Comparison of ENCODE assay signal across 15 cellular contexts in genomic region chr10:121134711-121135110, GRCh38.
DNase-seq lines count a peak whose midpoint lies in the region; TF ChIP-seq lines count a peak whose summit lies in the region.
"Had no signal": no experiment of that assay in that cellular context is flagged by ENCODE, and none has a peak within 500 bp of the region (broad histone marks: within the 10 kb centered on the region; RNA-seq: fewer than 3 reads in every experiment).

No MANE protein-coding gene starts in this region.

- CTCF ChIA-PET in A673 (lab: Charles Lee): no interaction called here

- H3K27ac ChIP-seq in caudate nucleus (ENCODE audit: low read depth, low read length) (peak overlapping the region; percentile 27), substantia nigra (ENCODE audit: low read depth, low read length, poor library complexity, severe bottlenecking) (peak overlapping the region; percentile 97), A673 (ENCODE audit: low read depth, low read length, poor library complexity, severe bottlenecking) (no peak overlapping the region)
- H3K27ac ChIP-seq: A549 had no signal

- TF ChIP-seq CTCF in A673 (conservative IDR thresholded peaks at IDR 0.05; ENCODE audit: low read depth, low read length): no peak

- intact Hi-C loops in A673 (cut with micrococcal nuclease; ENCODE audit: unreplicated experiment): no loop called here

- H3K4me3 ChIP-seq in A673 (ENCODE audit: low read depth, low read length, poor library complexity, severe bottlenecking): no peak overlapping the region
- H3K4me3 ChIP-seq: A549, GM12878, GM23338 had no signal

- POLR2A ChIA-PET in A673 (lab: Charles Lee; ENCODE audit: low non-redundant PET): no interaction called here

- H3K4me1 ChIP-seq in A673 (ENCODE audit: insufficient read depth, low read length, poor library complexity, severe bottlenecking): no peaks in the 10 kb centered on the region
- H3K4me1 ChIP-seq: A549 had no signal

- DNase-seq in NCI-H1694 treated with DMSO at 0.1 percent for 48 hours (lab: John Stamatoyannopoulos, UW) (peak; percentile 81), NCI-H524 treated with DMSO at 0.1 percent for 48 hours (lab: John Stamatoyannopoulos, UW) (peak; percentile 53), caudate nucleus (lab: John Stamatoyannopoulos, UW) (peak in 6 of 61 donors; percentile 7 to 75 (median 28)), substantia nigra (lab: John Stamatoyannopoulos, UW) (no peak), cerebellar nuclear complex (lab: John Stamatoyannopoulos, UW) (no peak), DMS79 treated with DMSO at 0.1 percent for 48 hours (lab: John Stamatoyannopoulos, UW) (no peak), NCI-H69 (lab: John Stamatoyannopoulos, UW) (no peak), A673 (ENCODE audit: low spot score) (no peak)
- DNase-seq: CD8-positive, alpha-beta T cell; COR-L47; H7; IMR-90 had no signal

- peaks cover 43% of the 10 kb centered on the region for H3K27me3 ChIP-seq in A673 (replicated peaks; ENCODE audit: insufficient read depth, low read depth, low read length, poor library complexity)

- no peaks in the 10 kb centered on the region for H3K9me3 ChIP-seq in A673 (ENCODE audit: low read depth, low read length, poor library complexity, severe bottlenecking)
- H3K9me3 ChIP-seq: A549 had no signal

- no peaks in the 10 kb centered on the region for H3K36me3 ChIP-seq in A673 (ENCODE audit: insufficient read depth, low read length, poor library complexity, severe bottlenecking)

- no TSS peak for BruUV-seq in A673 (replicated peaks; lab: Mats Ljungman, UMichigan)

Comparison
In these comparisons a context has a peak if more than half of its experiments do, and no peak if none do; other contexts are left out.
1. DNase-seq: peak in NCI-H1694 treated with DMSO at 0.1 percent for 48 hours (single experiment) and NCI-H524 treated with DMSO at 0.1 percent for 48 hours (single experiment); none in substantia nigra (0 of 49), cerebellar nuclear complex (0 of 2), DMS79 treated with DMSO at 0.1 percent for 48 hours (single experiment), NCI-H69 (single experiment) and A673 (single experiment).